ENCODE assay signal across 2 cellular contexts in the genomic region with DNA sequence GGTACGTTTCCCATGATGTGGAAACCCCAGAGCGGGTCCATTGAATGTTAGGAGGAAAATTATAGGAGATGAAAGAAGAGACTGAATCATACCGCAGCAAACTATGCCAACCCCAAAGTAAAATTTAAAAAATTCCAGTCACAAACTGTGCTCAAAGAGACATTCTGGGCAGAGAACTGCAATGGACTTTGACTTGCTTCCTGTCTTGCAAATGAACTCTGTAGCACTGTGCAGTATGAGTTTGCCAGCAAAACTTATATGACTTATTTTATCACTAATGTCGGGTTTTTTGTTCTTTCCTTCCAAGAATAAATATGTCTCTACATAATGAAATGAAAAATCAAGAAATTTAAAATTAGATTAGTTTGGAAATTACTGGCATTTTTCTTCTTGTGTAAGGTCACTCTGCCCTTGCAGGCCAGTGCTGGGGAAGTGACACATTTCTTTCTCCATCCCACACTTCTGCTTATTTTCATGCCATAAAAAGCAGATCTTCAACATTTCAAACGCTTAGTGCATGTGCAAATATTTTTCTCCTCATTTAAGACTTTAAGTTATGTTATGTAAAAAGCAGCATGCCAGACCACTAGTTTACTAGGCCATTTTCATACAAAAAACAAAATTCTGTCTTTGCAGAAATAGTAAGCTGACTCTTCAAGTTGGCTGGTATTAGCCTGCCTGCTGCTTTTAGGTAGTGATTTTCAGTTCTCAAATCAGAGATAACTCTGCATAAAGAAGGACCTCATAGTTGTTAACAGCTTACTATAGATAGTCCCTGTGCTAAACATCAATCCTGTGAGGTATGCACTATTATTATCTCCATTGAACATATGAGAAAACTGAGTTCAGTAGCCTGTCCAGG.
TF ChIP-seq lines count a peak whose summit lies in the region.

No MANE protein-coding gene starts in this region.

TF ChIP-seq in SK-N-SH treated with all-trans-retinoic acid at 6 μM for 48 hours, 23 proteins besides CTCF, POLR2A, EP300 and RAD21 (continued from another document):
- TF ChIP-seq, protein P1, sequence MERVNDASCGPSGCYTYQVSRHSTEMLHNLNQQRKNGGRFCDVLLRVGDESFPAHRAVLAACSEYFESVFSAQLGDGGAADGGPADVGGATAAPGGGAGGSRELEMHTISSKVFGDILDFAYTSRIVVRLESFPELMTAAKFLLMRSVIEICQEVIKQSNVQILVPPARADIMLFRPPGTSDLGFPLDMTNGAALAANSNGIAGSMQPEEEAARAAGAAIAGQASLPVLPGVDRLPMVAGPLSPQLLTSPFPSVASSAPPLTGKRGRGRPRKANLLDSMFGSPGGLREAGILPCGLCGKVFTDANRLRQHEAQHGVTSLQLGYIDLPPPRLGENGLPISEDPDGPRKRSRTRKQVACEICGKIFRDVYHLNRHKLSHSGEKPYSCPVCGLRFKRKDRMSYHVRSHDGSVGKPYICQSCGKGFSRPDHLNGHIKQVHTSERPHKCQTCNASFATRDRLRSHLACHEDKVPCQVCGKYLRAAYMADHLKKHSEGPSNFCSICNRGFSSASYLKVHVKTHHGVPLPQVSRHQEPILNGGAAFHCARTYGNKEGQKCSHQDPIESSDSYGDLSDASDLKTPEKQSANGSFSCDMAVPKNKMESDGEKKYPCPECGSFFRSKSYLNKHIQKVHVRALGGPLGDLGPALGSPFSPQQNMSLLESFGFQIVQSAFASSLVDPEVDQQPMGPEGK (CRISPR knock-in tag; IDR thresholded peaks at IDR 0.05; ENCODE audit: borderline replicate concordance): no peak

TF ChIP-seq in SK-N-SH, 30 proteins besides CTCF, POLR2A, EP300 and RAD21 (continued from another document):
- TF ChIP-seq REST (IDR thresholded peaks at IDR 0.05; ENCODE audit: low read depth, low read length): no peak
- no peak for TF ChIP-seq MAX (IDR thresholded peaks at IDR 0.05; ENCODE audit: low read depth)
- TF ChIP-seq TAF1 (IDR thresholded peaks at IDR 0.05; ENCODE audit: borderline replicate concordance, low read depth, low read length): no peak
- no peak for TF ChIP-seq RFX5 (IDR thresholded peaks at IDR 0.05; ENCODE audit: low read length)
- TF ChIP-seq CHD2 (IDR thresholded peaks at IDR 0.05; ENCODE audit: low read length, partially characterized antibody): no peak
TF ChIP-seq in SK-N-SH: peak in this region for 0.
